In genomic region chr20:664151-664550, GRCh38 we compare ENCODE assay signal across 23 cellular contexts. TPM values are rescaled to one million over a fixed set of nuclear protein-coding genes. Genes with fewer than 3 reads are reported as not detected.
A peak's percentile ranks its signal among the peaks of the same experiment; 100 is the strongest.
DNase-seq lines count a peak whose midpoint lies in the region; ATAC-seq, FAIRE-seq and TF ChIP-seq lines count a peak whose summit lies in the region.
"Had no signal": no experiment of that assay in that cellular context is flagged by ENCODE, and none has a peak within 500 bp of the region (broad histone marks: within the 10 kb centered on the region; RNA-seq: fewer than 3 reads in every experiment).

No MANE protein-coding gene starts in this region.

- TF ChIP-seq CTCF in kidney (IDR thresholded peaks at IDR 0.05; ENCODE audit: borderline replicate concordance, extremely low read depth, insufficient read depth) (no peak), uterus (IDR thresholded peaks at IDR 0.05) (no peak)

- H3K4me1 Mint-ChIP-seq in dendritic cell treated with granulocyte-macrophage colony-stimulating factor and Interleukin-4, amounts not matched to agents 40 ng/mL and 50 ng/mL, for 4 days (ENCODE audit: low read depth): peaks cover 76% of the 10 kb centered on the region
- H3K4me1 Mint-ChIP-seq in activated naive CD4-positive, alpha-beta T cell treated with anti-CD3 and anti-CD28 coated beads for 36 hours (ENCODE audit: low read depth): peaks cover 4% of the 10 kb centered on the region

- H3K36me3 Mint-ChIP-seq in dendritic cell treated with granulocyte-macrophage colony-stimulating factor and Interleukin-4, amounts not matched to agents 40 ng/mL and 50 ng/mL, for 4 days (ENCODE audit: low read depth): peaks cover 6% of the 10 kb centered on the region
- H3K36me3 Mint-ChIP-seq in activated naive CD4-positive, alpha-beta T cell treated with anti-CD3 and anti-CD28 coated beads for 36 hours (ENCODE audit: low read depth): no peaks in the 10 kb centered on the region
- H3K36me3 Mint-ChIP-seq: CD4-positive, alpha-beta memory T cell had no signal

- H3K9me3 ChIP-seq in kidney (ENCODE audit: control insufficient read depth in 1 of 2, low read length in 2 of 2) (no peaks in the 10 kb centered on the region), uterus (no peaks in the 10 kb centered on the region)
- H3K9me3 ChIP-seq: BLaER1 had no signal

- no peak overlapping the region for H3K27ac ChIP-seq in kidney (ENCODE audit: low read depth in 2 of 2, low read length in 2 of 2)
- no peak overlapping the region for H3K27ac ChIP-seq in uterus
- H3K27ac ChIP-seq: BLaER1 had no signal

- DNase-seq in H7 (peak; percentile 73), kidney (peak; percentile 60), NCI-H1105 (lab: John Stamatoyannopoulos, UW) (no peak), uterus (no peak)
- no peak for DNase-seq in activated naive CD4-positive, alpha-beta T cell treated with anti-CD3 and anti-CD28 coated beads for 36 hours
- DNase-seq: 8988T; CD4-positive, alpha-beta memory T cell; DMS153; DMS79; GDM1; HFFc6 had no signal

- H3K27me3 Mint-ChIP-seq in dendritic cell treated with granulocyte-macrophage colony-stimulating factor and Interleukin-4, amounts not matched to agents 40 ng/mL and 50 ng/mL, for 4 days: peaks cover 37% of the 10 kb centered on the region
- H3K27me3 Mint-ChIP-seq in activated naive CD4-positive, alpha-beta T cell treated with anti-CD3 and anti-CD28 coated beads for 36 hours (ENCODE audit: low read depth): peaks cover 52% of the 10 kb centered on the region

- H3K4me3 ChIP-seq in H7 (ENCODE audit: insufficient read depth, low read depth, low read length): no peak overlapping the region
- no peak overlapping the region for H3K4me3 ChIP-seq in kidney (ENCODE audit: low read length in 2 of 2)
- H3K4me3 ChIP-seq in uterus: no peak overlapping the region
- H3K4me3 ChIP-seq: BLaER1 had no signal

- H3K4me3 Mint-ChIP-seq in dendritic cell treated with granulocyte-macrophage colony-stimulating factor and Interleukin-4, amounts not matched to agents 40 ng/mL and 50 ng/mL, for 4 days: no peak overlapping the region
- H3K4me3 Mint-ChIP-seq in activated naive CD4-positive, alpha-beta T cell treated with anti-CD3 and anti-CD28 coated beads for 36 hours: no peak overlapping the region
- H3K4me3 Mint-ChIP-seq: CD4-positive, alpha-beta memory T cell; HFFc6 had no signal

- H3K36me3 ChIP-seq in H7 (replicated peaks; ENCODE audit: control insufficient read depth, insufficient read depth, low read length): no peaks in the 10 kb centered on the region
- H3K36me3 ChIP-seq in kidney (ENCODE audit: control insufficient read depth in 1 of 2, insufficient read depth in 2 of 2, low read length in 2 of 2): no peaks in the 10 kb centered on the region
- no peaks in the 10 kb centered on the region for H3K36me3 ChIP-seq in uterus
- H3K36me3 ChIP-seq: BLaER1 had no signal

- TF ChIP-seq POLR2A in uterus (IDR thresholded peaks at IDR 0.05): no peak

- H3K27ac Mint-ChIP-seq in dendritic cell treated with granulocyte-macrophage colony-stimulating factor and Interleukin-4, amounts not matched to agents 40 ng/mL and 50 ng/mL, for 4 days: peak overlapping the region; percentile 32
- no peak overlapping the region for H3K27ac Mint-ChIP-seq in activated naive CD4-positive, alpha-beta T cell treated with anti-CD3 and anti-CD28 coated beads for 36 hours
- H3K27ac Mint-ChIP-seq: CD14-positive monocyte; CD4-positive, alpha-beta memory T cell; HFFc6 had no signal

- FAIRE-seq in kidney (lab: Jason Lieb, UNC): no peak
- FAIRE-seq: GM12892, GM18507, H54, HTR-8/SVneo had no signal

- CTCF ChIA-PET in activated naive CD4-positive, alpha-beta T cell treated with anti-CD3 and anti-CD28 coated beads for 36 hours (lab: Charles Lee): no interaction called here

- H3K4me1 ChIP-seq in kidney (ENCODE audit: control insufficient read depth in 1 of 2, insufficient read depth in 1 of 2, low read depth in 1 of 2, low read length in 2 of 2) (peaks cover 0 to 2% of the 10 kb centered on the region in 2 donors), uterus (peaks cover 0 to 5% of the 10 kb centered on the region in 2 donors)

- H3K9ac ChIP-seq in kidney (ENCODE audit: low read length in 2 of 2): no peak overlapping the region
- H3K9ac ChIP-seq: BLaER1 had no signal

- intact Hi-C loops in dendritic cell treated with granulocyte-macrophage colony-stimulating factor and Interleukin-4, amounts not matched to agents 40 ng/mL and 50 ng/mL, for 4 days (cut with micrococcal nuclease): no loop called here
- intact Hi-C loops in kidney (cut with DNase I): no loop called here
- intact Hi-C loops in activated naive CD4-positive, alpha-beta T cell treated with anti-CD3 and anti-CD28 coated beads for 36 hours (cut with micrococcal nuclease): no loop called here
- intact Hi-C loops in uterus (cut with DNase I; ENCODE audit: low total_unique reads): no loop called here

- H3K27me3 ChIP-seq in H7 (ENCODE audit: control insufficient read depth, insufficient read depth, low read length) (peaks cover 19% of the 10 kb centered on the region; the same call in 1 of the 2 replicates), uterus (peaks cover 0 to 12% of the 10 kb centered on the region in 2 donors)

- no peaks in the 10 kb centered on the region for H3K9me3 Mint-ChIP-seq in dendritic cell treated with granulocyte-macrophage colony-stimulating factor and Interleukin-4, amounts not matched to agents 40 ng/mL and 50 ng/mL, for 4 days
- no peaks in the 10 kb centered on the region for H3K9me3 Mint-ChIP-seq in activated naive CD4-positive, alpha-beta T cell treated with anti-CD3 and anti-CD28 coated beads for 36 hours
- H3K9me3 Mint-ChIP-seq: HFFc6 had no signal

- no peak for ATAC-seq in GM19455 (IDR thresholded peaks at IDR 0.05; ENCODE audit: unreplicated experiment)
- ATAC-seq: HCT116 had no signal

RNA-seq across cellular contexts. Expression of gene SRXN1, which starts 11.2 kb away (rescaled TPM):
- 27.3 and 34.7 TPM in 2 replicates for total RNA-seq in H7 (2014; rRNA removed; shearing (Covaris generic))
- total RNA-seq in kidney: 17.4 TPM
- 51.1 TPM for polyA plus RNA-seq in kidney (ENCODE audit: insufficient read depth, low read depth, low replicate concordance)
- total RNA-seq in activated naive CD4-positive, alpha-beta T cell treated with anti-CD3 and anti-CD28 coated beads for 36 hours: 1 to 10 TPM; 6.7 to 6.8 TPM
- 10 to 100 TPM in 3 of 4 donors, 1 to 10 TPM in 1; 6.1 to 33.2 (median 16.6) TPM for total RNA-seq in uterus

RNA-seq across cellular contexts. Expression of gene SCRT2, which starts 11.5 kb away (rescaled TPM):
- total RNA-seq in H7 (2014; rRNA removed; shearing (Covaris generic)): 0.03 TPM in 1 of 2 replicates, not detected in the other
- total RNA-seq in kidney (not detected), uterus (not detected)
- polyA plus RNA-seq in kidney (ENCODE audit: insufficient read depth, low read depth, low replicate concordance): not detected
- not detected for total RNA-seq in activated naive CD4-positive, alpha-beta T cell treated with anti-CD3 and anti-CD28 coated beads for 36 hours
- total RNA-seq: CD4-positive, alpha-beta memory T cell; Daoy; HFFc6; IMR-90 had no signal
- polyA plus RNA-seq: AG04450; CD14-positive monocyte; CD4-positive, alpha-beta memory T cell; IMR-90 had no signal

RNA-seq across cellular contexts. Expression of gene TCF15, which starts 54.0 kb away (rescaled TPM):
- 4.2 and 5.1 TPM in 2 replicates for total RNA-seq in H7 (2014; rRNA removed; shearing (Covaris generic))
- 0.63 TPM for total RNA-seq in kidney
- polyA plus RNA-seq in kidney (ENCODE audit: insufficient read depth, low read depth, low replicate concordance): 1.6 TPM
- total RNA-seq in activated naive CD4-positive, alpha-beta T cell treated with anti-CD3 and anti-CD28 coated beads for 36 hours: not detected
- 1 to 10 TPM in 1 of 4 donors, under 1 TPM in 2, not detected in 1; 0.51 to 1.0 (median 0.97) TPM for total RNA-seq in uterus
- total RNA-seq: CD4-positive, alpha-beta memory T cell; HFFc6; IMR-90 had no signal
- polyA plus RNA-seq: AG04450; CD14-positive monocyte; CD4-positive, alpha-beta memory T cell; IMR-90 had no signal

Comparison
In these comparisons a context has a peak if more than half of its experiments do, and no peak if none do; other contexts are left out.
1. DNase-seq: peak in H7 (single experiment) and kidney (single experiment); none in activated naive CD4-positive, alpha-beta T cell treated with anti-CD3 and anti-CD28 coated beads for 36 hours (single experiment), NCI-H1105 (single experiment) and uterus (0 of 2).